In the genomic region with DNA sequence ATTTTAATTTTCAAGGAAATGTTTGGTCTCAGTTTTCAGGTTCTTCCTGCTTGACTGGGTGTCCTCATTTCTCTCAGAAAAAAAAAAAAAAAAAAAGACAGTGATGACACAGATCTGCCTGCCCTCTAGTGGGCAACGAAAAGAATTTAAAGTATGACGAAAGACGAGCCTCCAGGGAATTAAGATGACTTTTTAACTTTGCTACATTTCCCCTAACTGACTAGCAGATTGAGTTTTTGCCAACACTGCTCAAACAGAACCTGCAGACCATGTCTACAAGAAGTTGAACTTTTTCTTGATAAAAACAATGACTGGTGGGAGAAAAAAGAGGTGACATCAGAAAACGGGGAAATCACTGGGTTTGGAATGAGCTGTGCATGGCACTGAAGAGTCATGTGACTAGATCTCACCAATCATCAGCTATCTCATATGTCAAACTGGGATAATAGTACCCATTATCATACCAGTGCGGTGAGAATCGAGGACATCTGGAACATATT, we compare ENCODE assay signal across 8 cellular contexts. TPM values are rescaled to one million over a fixed set of nuclear protein-coding genes. Genes with fewer than 3 reads are reported as not detected.
DNase-seq lines count a peak whose midpoint lies in the region; ATAC-seq lines count a peak whose summit lies in the region.

No MANE protein-coding gene starts in this region.

- no peak overlapping the region for H2BK120ac ChIP-seq in trophoblast cell (ENCODE audit: insufficient read depth, low read length, poor library complexity)

- CTCF ChIA-PET in activated naive CD4-positive, alpha-beta T cell treated with anti-CD3 and anti-CD28 coated beads, Interleukin-2, amount 10 ng/mL, durations not matched to agents 7 days and 5 days (lab: Charles Lee): interaction anchor here (0.6 to 3.0 kb wide), 28 partner anchors 9 to 647 kb away, joined by 3 to 21 read pairs (median 4); no protein-coding TSS in a partner anchor

- peak overlapping the region; percentile 57 for H3K4me2 ChIP-seq in trophoblast cell (ENCODE audit: low read length)

- no peaks in the 10 kb centered on the region for H3K79me1 ChIP-seq in trophoblast cell (ENCODE audit: low read length)

- peaks cover 14% of the 10 kb centered on the region for H3K27me3 Mint-ChIP-seq in activated naive CD4-positive, alpha-beta T cell treated with anti-CD3 and anti-CD28 coated beads, Interleukin-2, amount 10 ng/mL, durations not matched to agents 7 days and 5 days

- H3K18ac ChIP-seq in trophoblast cell (ENCODE audit: low read length): no peak overlapping the region

- no peak overlapping the region for H3K14ac ChIP-seq in trophoblast cell (ENCODE audit: low read length)

- no peak overlapping the region for H3K27ac Mint-ChIP-seq in activated naive CD4-positive, alpha-beta T cell treated with anti-CD3 and anti-CD28 coated beads, Interleukin-2, amount 10 ng/mL, durations not matched to agents 7 days and 5 days

- peak overlapping the region; percentile 49 for H3K4me3 Mint-ChIP-seq in activated naive CD4-positive, alpha-beta T cell treated with anti-CD3 and anti-CD28 coated beads, Interleukin-2, amount 10 ng/mL, durations not matched to agents 7 days and 5 days

- H3K4me1 Mint-ChIP-seq in activated naive CD4-positive, alpha-beta T cell treated with anti-CD3 and anti-CD28 coated beads, Interleukin-2, amount 10 ng/mL, durations not matched to agents 7 days and 5 days: peaks cover 9% of the 10 kb centered on the region

- no peaks in the 10 kb centered on the region for H3K27me3 ChIP-seq in trophoblast cell (ENCODE audit: insufficient read depth, low read length)

- H4K12ac ChIP-seq in trophoblast cell (ENCODE audit: low read depth, low read length): no peak overlapping the region

- no peak overlapping the region for H4K8ac ChIP-seq in trophoblast cell (ENCODE audit: low read depth, low read length)

- H2AK5ac ChIP-seq in trophoblast cell (ENCODE audit: low read length): no peak overlapping the region

- WGBS in trophoblast cell (ENCODE audit: extremely low coverage, insufficient coverage, insufficient read length): no CpG with 5 or more reads among the region's 6 CpGs

- no peaks in the 10 kb centered on the region for H3K9me3 Mint-ChIP-seq in activated naive CD4-positive, alpha-beta T cell treated with anti-CD3 and anti-CD28 coated beads, Interleukin-2, amount 10 ng/mL, durations not matched to agents 7 days and 5 days

- H2BK5ac ChIP-seq in trophoblast cell (ENCODE audit: low read depth, low read length, poor library complexity): no peak overlapping the region

- DNase-seq in EH (ENCODE audit: low read depth): peak; percentile 89
- peak; percentile 53 for DNase-seq in NCI-H774 (lab: John Stamatoyannopoulos, UW)
- DNase-seq in activated naive CD4-positive, alpha-beta T cell treated with anti-CD3 and anti-CD28 coated beads, Interleukin-2, amount 10 ng/mL, durations not matched to agents 7 days and 5 days: peak; percentile 36
- DNase-seq in glomerular endothelial cell (ENCODE audit: extremely low read depth, low read depth, low spot score): peak; percentile 74
- DNase-seq in trophoblast cell: peak; percentile 50 to 92
- no peak for DNase-seq in mucosa of gallbladder (ENCODE audit: low spot score)

- no peak overlapping the region for H2BK12ac ChIP-seq in trophoblast cell (ENCODE audit: low read length)

- no peak overlapping the region for H3K4ac ChIP-seq in trophoblast cell (ENCODE audit: low read depth, low read length)

- peak overlapping the region; percentile 64 for H3K27ac ChIP-seq in trophoblast cell (ENCODE audit: low read depth, low read length)

- no peaks in the 10 kb centered on the region for H3K9me3 ChIP-seq in trophoblast cell (ENCODE audit: insufficient read depth, low read depth, low read length)

- no peaks in the 10 kb centered on the region for H3K36me3 ChIP-seq in trophoblast cell (ENCODE audit: control insufficient read depth in 1 of 2, insufficient read depth in 2 of 2, low read length in 2 of 2)

- no peaks in the 10 kb centered on the region for H3K79me2 ChIP-seq in trophoblast cell (ENCODE audit: control insufficient read depth, insufficient read depth, low read length, poor library complexity)

- H4K91ac ChIP-seq in trophoblast cell (ENCODE audit: low read depth, low read length): no peak overlapping the region

- peaks cover 4 to 6% of the 10 kb centered on the region in 2 experiments for H3K4me1 ChIP-seq in trophoblast cell (ENCODE audit: control insufficient read depth in 1 of 2, insufficient read depth in 2 of 2, low read length in 2 of 2)

- H2AFZ ChIP-seq in trophoblast cell (ENCODE audit: insufficient read depth, low read length, poor library complexity): no peak overlapping the region

- H3K36me3 Mint-ChIP-seq in activated naive CD4-positive, alpha-beta T cell treated with anti-CD3 and anti-CD28 coated beads, Interleukin-2, amount 10 ng/mL, durations not matched to agents 7 days and 5 days: no peaks in the 10 kb centered on the region

- H3K23ac ChIP-seq in trophoblast cell (ENCODE audit: low read length): no peak overlapping the region

- H3K9ac ChIP-seq in trophoblast cell (ENCODE audit: low read length): no peak overlapping the region

- no peak overlapping the region for H3K4me3 ChIP-seq in trophoblast cell (ENCODE audit: low read depth, low read length)

- ATAC-seq in GM19395 (IDR thresholded peaks at IDR 0.05; ENCODE audit: unreplicated experiment) (peak; percentile 80), HG03457 (IDR thresholded peaks at IDR 0.05; ENCODE audit: unreplicated experiment) (peak; percentile 58)

RNA-seq across cellular contexts. Expression of a gene that starts 40.8 kb away (rescaled TPM):
- total RNA-seq in glomerular endothelial cell (not detected in 2 replicates), mucosa of gallbladder (0.58 TPM)
- polyA plus RNA-seq in trophoblast cell (2013): 0.01 TPM in 1 of 2 replicates, not detected in the other
